ENCODE assay signal across 1 cellular context in genomic region chr3:136192195-136192594, GRCh38.
A peak's percentile ranks its signal among the peaks of the same experiment; 100 is the strongest.
TF ChIP-seq lines count a peak whose summit lies in the region.

No MANE protein-coding gene starts in this region.

TF ChIP-seq in K562, 482 proteins besides CTCF, POLR2A, EP300 and RAD21:
- TF ChIP-seq NFIC (IDR thresholded peaks at IDR 0.05): peak; percentile 10; the same call in 1 of the 2 replicates
- 0 out of 4 replicates have a peak, but pooled peaks of 1 of the 2 experiments have one; percentile 18 for TF ChIP-seq MLLT1 (IDR thresholded peaks at IDR 0.05)
- TF ChIP-seq MTA2 (IDR thresholded peaks at IDR 0.05; ENCODE audit: low read depth): 0 out of 2 replicates have a peak, but pooled peaks have one; percentile 2
- 0 out of 2 replicates have a peak, but pooled peaks have one; percentile 6 for TF ChIP-seq EGR1 (conservative IDR thresholded peaks at IDR 0.05)
- 0 out of 2 replicates have a peak, but pooled peaks have one; percentile 3 for TF ChIP-seq RBFOX2 (IDR thresholded peaks at IDR 0.05; ENCODE audit: low read depth, low read length)
TF ChIP-seq in K562: peak in this region for 5; not testable (repeated sequence) for 477.
